In the genomic region with DNA sequence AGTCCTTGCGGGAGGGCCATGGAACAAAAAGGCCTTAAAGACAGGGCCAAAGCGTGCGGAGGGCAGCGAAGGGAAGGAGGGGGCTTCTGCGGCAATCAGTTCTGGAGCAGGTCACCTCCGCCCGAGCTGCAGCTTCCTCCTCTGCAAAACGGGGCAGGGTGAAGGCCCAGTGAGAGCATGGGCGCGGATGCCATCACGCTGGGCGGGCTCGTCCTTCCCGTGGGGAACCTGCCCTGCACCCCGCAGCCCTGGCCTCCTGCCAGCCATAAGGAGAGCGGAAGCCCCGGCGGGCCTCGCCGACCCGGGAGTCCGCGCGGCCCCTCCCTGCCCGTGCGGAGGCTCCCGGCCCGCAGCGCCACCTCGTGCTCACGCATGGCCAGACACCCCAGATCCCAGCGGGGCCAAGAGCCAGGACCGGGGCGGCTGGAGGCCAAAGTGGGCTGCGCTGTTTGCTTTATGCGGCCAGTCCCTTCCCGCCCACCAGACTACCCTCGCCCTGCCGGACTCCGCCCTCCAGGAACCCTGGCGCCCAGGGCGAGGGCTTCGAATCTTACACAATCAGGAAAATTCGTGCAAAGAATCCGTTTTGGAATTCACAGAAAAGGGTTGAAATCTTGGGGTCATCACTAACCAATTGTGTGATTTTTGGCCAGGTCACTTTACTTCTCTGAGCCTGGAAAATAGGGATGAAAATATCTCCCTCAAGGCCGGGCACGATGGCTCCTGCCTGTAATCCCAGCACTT, we compare ENCODE assay signal across 1 cellular context.
TF ChIP-seq lines count a peak whose summit lies in the region.

No MANE protein-coding gene starts in this region.

TF ChIP-seq in HepG2, 621 proteins besides CTCF, POLR2A, EP300 and RAD21 (continued from another document and continues in another):
- TF ChIP-seq ZFX (CRISPR knock-in tag; IDR thresholded peaks at IDR 0.05; ENCODE audit: low read depth) (peak; percentile 73; the same call in 1 of the 2 replicates), ZNF878 (CRISPR knock-in tag; IDR thresholded peaks at IDR 0.05) (no peak), ZNF766 (CRISPR knock-in tag; IDR thresholded peaks at IDR 0.05; ENCODE audit: borderline replicate concordance) (peak; percentile 71; the same call in 1 of the 2 replicates), ZNF784 (CRISPR knock-in tag; IDR thresholded peaks at IDR 0.05; ENCODE audit: borderline replicate concordance) (no peak), TBX3 (IDR thresholded peaks at IDR 0.05; ENCODE audit: borderline replicate concordance) (no peak), ZNF460 (CRISPR knock-in tag; IDR thresholded peaks at IDR 0.05; ENCODE audit: borderline replicate concordance) (no peak; the same call in 1 of the 2 replicates), ZNF260 (CRISPR knock-in tag; IDR thresholded peaks at IDR 0.05; ENCODE audit: borderline replicate concordance, low read depth) (no peak), ZNF326 (CRISPR knock-in tag; IDR thresholded peaks at IDR 0.05; ENCODE audit: borderline replicate concordance) (peak; percentile 94), STAT6 (CRISPR knock-in tag; IDR thresholded peaks at IDR 0.05; ENCODE audit: borderline replicate concordance) (no peak; the same call in 1 of the 2 replicates), ELF1 (CRISPR knock-in tag; IDR thresholded peaks at IDR 0.05) (peak; percentile 25; the same call in 1 of the 2 replicates), ATF5 (CRISPR knock-in tag; IDR thresholded peaks at IDR 0.05; ENCODE audit: low read depth) (no peak), E2F5 (CRISPR knock-in tag; conservative IDR thresholded peaks at IDR 0.05) (no peak), RARG (CRISPR knock-in tag; IDR thresholded peaks at IDR 0.05; ENCODE audit: low read depth) (no peak), ETV5 (CRISPR knock-in tag; IDR thresholded peaks at IDR 0.05; ENCODE audit: borderline replicate concordance) (peak; percentile 79), ZNF207 (IDR thresholded peaks at IDR 0.05; ENCODE audit: borderline replicate concordance) (no peak), ZNF510 (CRISPR knock-in tag; IDR thresholded peaks at IDR 0.05; ENCODE audit: low read depth) (0 out of 2 replicates have a peak, but pooled peaks have one; percentile 16), GMEB2 (CRISPR knock-in tag; IDR thresholded peaks at IDR 0.05; ENCODE audit: low read depth) (no peak), ZBTB7A (CRISPR knock-in tag; IDR thresholded peaks at IDR 0.05) (peak; percentile 71; the same call in 1 of the 2 replicates), PAWR (CRISPR knock-in tag; IDR thresholded peaks at IDR 0.05; ENCODE audit: borderline replicate concordance) (0 out of 2 replicates have a peak, but pooled peaks have one; percentile 24), FOSL1 (CRISPR knock-in tag; IDR thresholded peaks at IDR 0.05; ENCODE audit: borderline replicate concordance) (no peak), SPEN (CRISPR knock-in tag; IDR thresholded peaks at IDR 0.05; ENCODE audit: low read depth) (peak; percentile 86), NCOA2 (CRISPR knock-in tag; IDR thresholded peaks at IDR 0.05) (peak; percentile 45; the same call in 1 of the 2 replicates), LCORL (IDR thresholded peaks at IDR 0.05) (no peak), LCORL (CRISPR knock-in tag; IDR thresholded peaks at IDR 0.05) (peak; percentile 92), TEAD2 (CRISPR knock-in tag; IDR thresholded peaks at IDR 0.05) (no peak), HDAC1 (CRISPR knock-in tag; IDR thresholded peaks at IDR 0.05) (peak; percentile 75), ZNF703 (CRISPR knock-in tag; IDR thresholded peaks at IDR 0.05; ENCODE audit: borderline replicate concordance) (no peak), ATF1 (CRISPR knock-in tag; IDR thresholded peaks at IDR 0.05) (no peak), FLYWCH1 (CRISPR knock-in tag; IDR thresholded peaks at IDR 0.05) (no peak), ZFAT (CRISPR knock-in tag; conservative IDR thresholded peaks at IDR 0.05) (no peak), IRF2 (CRISPR knock-in tag; IDR thresholded peaks at IDR 0.05) (no peak), CHD4 (IDR thresholded peaks at IDR 0.05; ENCODE audit: borderline replicate concordance, low read length) (no peak), ZNF713 (CRISPR knock-in tag; IDR thresholded peaks at IDR 0.05) (no peak), ZNF678 (CRISPR knock-in tag; IDR thresholded peaks at IDR 0.05) (no peak), HMG20A (CRISPR knock-in tag; IDR thresholded peaks at IDR 0.05; ENCODE audit: borderline replicate concordance) (no peak), CC2D1A (CRISPR knock-in tag; IDR thresholded peaks at IDR 0.05) (no peak), HNRNPLL (IDR thresholded peaks at IDR 0.05; ENCODE audit: low read depth, low read length, poor library complexity, severe bottlenecking) (peak; percentile 89), AGO1 (IDR thresholded peaks at IDR 0.05; ENCODE audit: low read depth, low read length, poor library complexity, severe bottlenecking) (peak; percentile 92)
- TF ChIP-seq, protein P1, sequence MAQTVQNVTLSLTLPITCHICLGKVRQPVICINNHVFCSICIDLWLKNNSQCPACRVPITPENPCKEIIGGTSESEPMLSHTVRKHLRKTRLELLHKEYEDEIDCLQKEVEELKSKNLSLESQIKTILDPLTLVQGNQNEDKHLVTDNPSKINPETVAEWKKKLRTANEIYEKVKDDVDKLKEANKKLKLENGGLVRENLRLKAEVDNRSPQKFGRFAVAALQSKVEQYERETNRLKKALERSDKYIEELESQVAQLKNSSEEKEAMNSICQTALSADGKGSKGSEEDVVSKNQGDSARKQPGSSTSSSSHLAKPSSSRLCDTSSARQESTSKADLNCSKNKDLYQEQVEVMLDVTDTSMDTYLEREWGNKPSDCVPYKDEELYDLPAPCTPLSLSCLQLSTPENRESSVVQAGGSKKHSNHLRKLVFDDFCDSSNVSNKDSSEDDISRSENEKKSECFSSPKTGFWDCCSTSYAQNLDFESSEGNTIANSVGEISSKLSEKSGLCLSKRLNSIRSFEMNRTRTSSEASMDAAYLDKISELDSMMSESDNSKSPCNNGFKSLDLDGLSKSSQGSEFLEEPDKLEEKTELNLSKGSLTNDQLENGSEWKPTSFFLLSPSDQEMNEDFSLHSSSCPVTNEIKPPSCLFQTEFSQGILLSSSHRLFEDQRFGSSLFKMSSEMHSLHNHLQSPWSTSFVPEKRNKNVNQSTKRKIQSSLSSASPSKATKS (CRISPR knock-in tag; IDR thresholded peaks at IDR 0.05): no peak
- TF ChIP-seq, protein P2, sequence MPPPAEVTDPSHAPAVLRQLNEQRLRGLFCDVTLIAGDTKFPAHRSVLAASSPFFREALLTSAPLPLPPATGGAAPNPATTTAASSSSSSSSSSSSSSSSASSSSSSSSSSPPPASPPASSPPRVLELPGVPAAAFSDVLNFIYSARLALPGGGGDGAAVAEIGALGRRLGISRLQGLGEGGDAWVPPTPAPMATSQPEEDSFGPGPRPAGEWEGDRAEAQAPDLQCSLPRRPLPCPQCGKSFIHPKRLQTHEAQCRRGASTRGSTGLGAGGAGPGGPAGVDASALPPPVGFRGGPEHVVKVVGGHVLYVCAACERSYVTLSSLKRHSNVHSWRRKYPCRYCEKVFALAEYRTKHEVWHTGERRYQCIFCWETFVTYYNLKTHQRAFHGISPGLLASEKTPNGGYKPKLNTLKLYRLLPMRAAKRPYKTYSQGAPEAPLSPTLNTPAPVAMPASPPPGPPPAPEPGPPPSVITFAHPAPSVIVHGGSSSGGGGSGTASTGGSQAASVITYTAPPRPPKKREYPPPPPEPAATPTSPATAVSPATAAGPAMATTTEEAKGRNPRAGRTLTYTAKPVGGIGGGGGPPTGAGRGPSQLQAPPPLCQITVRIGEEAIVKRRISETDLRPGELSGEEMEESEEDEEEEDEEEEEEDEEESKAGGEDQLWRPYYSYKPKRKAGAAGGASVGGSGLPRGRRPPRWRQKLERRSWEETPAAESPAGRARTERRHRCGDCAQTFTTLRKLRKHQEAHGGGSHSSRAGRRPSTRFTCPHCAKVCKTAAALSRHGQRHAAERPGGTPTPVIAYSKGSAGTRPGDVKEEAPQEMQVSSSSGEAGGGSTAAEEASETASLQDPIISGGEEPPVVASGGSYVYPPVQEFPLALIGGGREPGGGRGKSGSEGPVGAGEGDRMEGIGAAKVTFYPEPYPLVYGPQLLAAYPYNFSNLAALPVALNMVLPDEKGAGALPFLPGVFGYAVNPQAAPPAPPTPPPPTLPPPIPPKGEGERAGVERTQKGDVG (CRISPR knock-in tag; IDR thresholded peaks at IDR 0.05; ENCODE audit: borderline replicate concordance): no peak
- TF ChIP-seq, protein P3, sequence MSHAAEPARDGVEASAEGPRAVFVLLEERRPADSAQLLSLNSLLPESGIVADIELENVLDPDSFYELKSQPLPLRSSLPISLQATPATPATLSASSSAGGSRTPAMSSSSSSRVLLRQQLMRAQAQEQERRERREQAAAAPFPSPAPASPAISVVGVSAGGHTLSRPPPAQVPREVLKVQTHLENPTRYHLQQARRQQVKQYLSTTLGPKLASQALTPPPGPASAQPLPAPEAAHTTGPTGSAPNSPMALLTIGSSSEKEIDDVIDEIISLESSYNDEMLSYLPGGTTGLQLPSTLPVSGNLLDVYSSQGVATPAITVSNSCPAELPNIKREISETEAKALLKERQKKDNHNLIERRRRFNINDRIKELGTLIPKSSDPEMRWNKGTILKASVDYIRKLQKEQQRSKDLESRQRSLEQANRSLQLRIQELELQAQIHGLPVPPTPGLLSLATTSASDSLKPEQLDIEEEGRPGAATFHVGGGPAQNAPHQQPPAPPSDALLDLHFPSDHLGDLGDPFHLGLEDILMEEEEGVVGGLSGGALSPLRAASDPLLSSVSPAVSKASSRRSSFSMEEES (CRISPR knock-in tag; IDR thresholded peaks at IDR 0.05): peak; percentile 55; the same call in 1 of the 2 replicates
- TF ChIP-seq, protein P4, sequence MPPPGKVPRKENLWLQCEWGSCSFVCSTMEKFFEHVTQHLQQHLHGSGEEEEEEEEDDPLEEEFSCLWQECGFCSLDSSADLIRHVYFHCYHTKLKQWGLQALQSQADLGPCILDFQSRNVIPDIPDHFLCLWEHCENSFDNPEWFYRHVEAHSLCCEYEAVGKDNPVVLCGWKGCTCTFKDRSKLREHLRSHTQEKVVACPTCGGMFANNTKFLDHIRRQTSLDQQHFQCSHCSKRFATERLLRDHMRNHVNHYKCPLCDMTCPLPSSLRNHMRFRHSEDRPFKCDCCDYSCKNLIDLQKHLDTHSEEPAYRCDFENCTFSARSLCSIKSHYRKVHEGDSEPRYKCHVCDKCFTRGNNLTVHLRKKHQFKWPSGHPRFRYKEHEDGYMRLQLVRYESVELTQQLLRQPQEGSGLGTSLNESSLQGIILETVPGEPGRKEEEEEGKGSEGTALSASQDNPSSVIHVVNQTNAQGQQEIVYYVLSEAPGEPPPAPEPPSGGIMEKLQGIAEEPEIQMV (CRISPR knock-in tag; IDR thresholded peaks at IDR 0.05; ENCODE audit: low read depth): 0 out of 2 replicates have a peak, but pooled peaks have one; percentile 83
- TF ChIP-seq, protein P5, sequence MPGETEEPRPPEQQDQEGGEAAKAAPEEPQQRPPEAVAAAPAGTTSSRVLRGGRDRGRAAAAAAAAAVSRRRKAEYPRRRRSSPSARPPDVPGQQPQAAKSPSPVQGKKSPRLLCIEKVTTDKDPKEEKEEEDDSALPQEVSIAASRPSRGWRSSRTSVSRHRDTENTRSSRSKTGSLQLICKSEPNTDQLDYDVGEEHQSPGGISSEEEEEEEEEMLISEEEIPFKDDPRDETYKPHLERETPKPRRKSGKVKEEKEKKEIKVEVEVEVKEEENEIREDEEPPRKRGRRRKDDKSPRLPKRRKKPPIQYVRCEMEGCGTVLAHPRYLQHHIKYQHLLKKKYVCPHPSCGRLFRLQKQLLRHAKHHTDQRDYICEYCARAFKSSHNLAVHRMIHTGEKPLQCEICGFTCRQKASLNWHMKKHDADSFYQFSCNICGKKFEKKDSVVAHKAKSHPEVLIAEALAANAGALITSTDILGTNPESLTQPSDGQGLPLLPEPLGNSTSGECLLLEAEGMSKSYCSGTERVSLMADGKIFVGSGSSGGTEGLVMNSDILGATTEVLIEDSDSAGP (CRISPR knock-in tag; IDR thresholded peaks at IDR 0.05; ENCODE audit: borderline replicate concordance): peak; percentile 89
